ENCODE assay signal across 8 cellular contexts in genomic region chr4:76949293-76950051, GRCh38. TPM values are rescaled to one million over a fixed set of nuclear protein-coding genes. Genes with fewer than 3 reads are reported as not detected.
DNase-seq lines count a peak whose midpoint lies in the region; ATAC-seq and TF ChIP-seq lines count a peak whose summit lies in the region.

Gene SEPTIN11 (plus strand): TSS chr4:76949752. CDS start chr4:76949904, 152 bp downstream.

- peak; percentile 97 for DNase-seq in AG20443 (ENCODE audit: low spot score)
- DNase-seq in NCI-H510A (lab: John Stamatoyannopoulos, UW) = peak; percentile 89
- DNase-seq in activated CD4-positive, alpha-beta T cell treated with anti-CD3 and anti-CD28 coated beads for 24 hours (ENCODE audit: low read depth in 2 of 2) = peak; percentile 58 to 64
- peak; percentile 91 for DNase-seq in cerebellum (ENCODE audit: low spot score)
- DNase-seq in kidney glomerular epithelial cell (lab: John Stamatoyannopoulos, UW) = peak; percentile 71
- peak; percentile 54 to 65 for DNase-seq in stimulated activated CD4-positive, alpha-beta T cell treated with anti-CD3 and anti-CD28 coated beads, Interleukin-15, amount 100 ng/mL, for 48 hours (ENCODE audit: low read depth in 2 of 2)

- ATAC-seq in HG03378 (IDR thresholded peaks at IDR 0.05; ENCODE audit: unreplicated experiment) = peak; percentile 53

- peak; percentile 98 for TF ChIP-seq POLR2A in GM19099 (IDR thresholded peaks at IDR 0.05; ENCODE audit: extremely low read depth, insufficient read length, low read depth)

RNA-seq across cellular contexts. Expression of gene SEPTIN11, which starts in this region (rescaled TPM):
- 185 TPM for total RNA-seq in cerebellum

Comparison
In these comparisons a context has a peak if more than half of its experiments do, and no peak if none do; other contexts are left out.
1. Peak in every context shown above with its lines: DNase-seq and ATAC-seq.